30 cellular contexts compared by ENCODE assay signal in genomic region chr10:124273141-124273540, GRCh38.
"Had no signal": no experiment of that assay in that cellular context is flagged by ENCODE, and none has a peak within 500 bp of the region (broad histone marks: within the 10 kb centered on the region; RNA-seq: fewer than 3 reads in every experiment).

No MANE protein-coding gene starts in this region.

- H3K36me3 ChIP-seq: neutrophil, ovary, right lobe of liver, sigmoid colon, stomach, tibial artery, transverse colon, upper lobe of right lung, uterus had no signal

- H3K27ac Mint-ChIP-seq: naive B cell; naive thymus-derived CD8-positive, alpha-beta T cell; natural killer cell treated with Interleukin-12 subunit alpha and Interleukin-12 subunit beta and Interleukin-15 and Interleukin-18, amount 100 ng/mL, for 72 hours; nephron progenitor cell; progenitor cell of endocrine pancreas; stimulated activated effector memory CD8-positive, alpha-beta T cell treated with anti-CD3 and anti-CD28 coated beads, Interleukin-12 subunit alpha, Interleukin-12 subunit beta, amount 100 ng/mL, for 72 hours; stimulated activated naive B cell treated with anti-CD40 and anti-IgM and Interleukin-4, amounts not matched to agents 10 μg/mL and 1 μg/mL and 100 μg/mL, for 72 hours; stimulated activated naive CD8-positive, alpha-beta T cell treated with anti-CD3 and anti-CD28 coated beads, Interleukin-15, Interleukin-2, amounts not matched to agents 100 ng/mL and 50 ng/mL, for 24 hours; type B pancreatic cell had no signal

- H3K4me3 ChIP-seq: ovary, psoas muscle, right lobe of liver, sigmoid colon, stomach, testis, tibial artery, transverse colon, upper lobe of right lung, uterus had no signal

- H3K27me3 ChIP-seq: neutrophil, ovary, right lobe of liver, sigmoid colon, stomach, testis, tibial artery, transverse colon, upper lobe of right lung, uterus had no signal

- ATAC-seq: naive thymus-derived CD8-positive, alpha-beta T cell; natural killer cell treated with Interleukin-12 subunit alpha and Interleukin-12 subunit beta and Interleukin-15 and Interleukin-18, amount 100 ng/mL, for 72 hours; psoas muscle; right cardiac atrium; right lobe of liver; stimulated activated effector memory CD8-positive, alpha-beta T cell treated with anti-CD3 and anti-CD28 coated beads, Interleukin-12 subunit alpha, Interleukin-12 subunit beta, amount 100 ng/mL, for 72 hours; stimulated activated naive B cell treated with anti-CD40 and anti-IgM and Interleukin-4, amounts not matched to agents 10 μg/mL and 1 μg/mL and 100 μg/mL, for 72 hours; upper lobe of right lung had no signal

- H3K36me3 Mint-ChIP-seq: stimulated activated effector memory CD8-positive, alpha-beta T cell treated with anti-CD3 and anti-CD28 coated beads, Interleukin-12 subunit alpha, Interleukin-12 subunit beta, amount 100 ng/mL, for 72 hours; type B pancreatic cell had no signal

- H3K79me2 ChIP-seq: parathyroid adenoma had no signal

- H2AFZ ChIP-seq: parathyroid adenoma had no signal

- H3K9me3 ChIP-seq: neutrophil, ovary, testis had no signal

- H3K4me3 Mint-ChIP-seq: naive B cell; naive thymus-derived CD8-positive, alpha-beta T cell; natural killer cell treated with Interleukin-12 subunit alpha and Interleukin-12 subunit beta and Interleukin-15 and Interleukin-18, amount 100 ng/mL, for 72 hours; nephron progenitor cell; neural crest cell; stimulated activated effector memory CD8-positive, alpha-beta T cell treated with anti-CD3 and anti-CD28 coated beads, Interleukin-12 subunit alpha, Interleukin-12 subunit beta, amount 100 ng/mL, for 72 hours; stimulated activated naive B cell treated with anti-CD40 and anti-IgM and Interleukin-4, amounts not matched to agents 10 μg/mL and 1 μg/mL and 100 μg/mL, for 72 hours; stimulated activated naive CD8-positive, alpha-beta T cell treated with anti-CD3 and anti-CD28 coated beads, Interleukin-15, Interleukin-2, amounts not matched to agents 100 ng/mL and 50 ng/mL, for 24 hours; type B pancreatic cell had no signal

- H3K27ac ChIP-seq: neutrophil, ovary, parathyroid adenoma, psoas muscle, right lobe of liver, sigmoid colon, stomach, testis, tibial artery, transverse colon, upper lobe of right lung, uterus had no signal

- H3K4me1 Mint-ChIP-seq: naive B cell; naive thymus-derived CD8-positive, alpha-beta T cell; neural crest cell; stimulated activated effector memory CD8-positive, alpha-beta T cell treated with anti-CD3 and anti-CD28 coated beads, Interleukin-12 subunit alpha, Interleukin-12 subunit beta, amount 100 ng/mL, for 72 hours had no signal

- H3K9ac ChIP-seq: parathyroid adenoma had no signal

- DNase-seq: naive B cell; nephron progenitor cell; nucleus accumbens; ovary; right cardiac atrium; sigmoid colon; small intestine; stimulated activated CD4-positive, alpha-beta T cell treated with anti-CD3 and anti-CD28 coated beads, Interleukin-15, amount 100 ng/mL, for 24 hours; stimulated activated CD4-positive, alpha-beta T cell treated with anti-CD3 and anti-CD28 coated beads, Interleukin-2, amount 100 ng/mL, for 24 hours; stimulated activated CD4-positive, alpha-beta T cell treated with anti-CD3 and anti-CD28 coated beads, Interleukin-2, amount 100 ng/mL, for 48 hours; stimulated activated CD4-positive, alpha-beta T cell treated with anti-CD3 and anti-CD28 coated beads, Interleukin-4, amount 100 ng/mL, for 24 hours; stimulated activated naive B cell treated with anti-CD40 and anti-IgM and Interleukin-4, amounts not matched to agents 10 μg/mL and 1 μg/mL and 100 μg/mL, for 72 hours; stimulated activated naive CD4-positive, alpha-beta T cell treated with Interleukin-2 at 50 U/mL for 16 hours; stomach; testis; tibial artery; transverse colon; upper lobe of right lung; uterus had no signal

- H3K4me1 ChIP-seq: parathyroid adenoma, psoas muscle, right lobe of liver, stomach, testis, transverse colon, upper lobe of right lung, uterus had no signal
